ENCODE assay signal across 8 cellular contexts in genomic region chr20:362271-363254, GRCh38. TPM values are rescaled to one million over a fixed set of nuclear protein-coding genes. Genes with fewer than 3 reads are reported as not detected.
DNase-seq lines count a peak whose midpoint lies in the region; ATAC-seq and TF ChIP-seq lines count a peak whose summit lies in the region.

No MANE protein-coding gene starts in this region.

- H2AFZ ChIP-seq in DND-41 (ENCODE audit: low read depth, low read length) (no peak overlapping the region), KMS-11 (ENCODE audit: low read depth) (peak overlapping the region; percentile 10; the same call in 1 of the 2 replicates)

- peaks cover 38% of the 10 kb centered on the region for H3K4me1 Mint-ChIP-seq in brain

- 60 to 68% (median 65%) methylated on average over 12 to 13 of the region's 13 CpGs for WGBS in stomach, 5 donors

- no peak for TF ChIP-seq EP300 in stomach (IDR thresholded peaks at IDR 0.05)

- H3K27ac ChIP-seq in DND-41 (ENCODE audit: low read length) (no peak overlapping the region), KMS-11 (no peak overlapping the region), RWPE2 (ENCODE audit: poor library complexity, severe bottlenecking) (peak overlapping the region; percentile 83), stomach (no peak overlapping the region)
- H3K27ac ChIP-seq in effector memory CD4-positive, alpha-beta T cell (ENCODE audit: insufficient read depth, low read length, poor library complexity, severe bottlenecking) = no peak overlapping the region

- H3K4me2 ChIP-seq in DND-41 (ENCODE audit: insufficient read depth, low read length) (no peak overlapping the region), KMS-11 (no peak overlapping the region)

- H3K4me1 ChIP-seq in DND-41 (ENCODE audit: insufficient read depth, low read length) (peaks cover 14% of the 10 kb centered on the region), KMS-11 (ENCODE audit: low read depth, poor library complexity, severe bottlenecking) (peaks cover 18% of the 10 kb centered on the region), RWPE2 (ENCODE audit: insufficient read depth, poor library complexity, severe bottlenecking) (peaks cover 42% of the 10 kb centered on the region), stomach (peaks cover 8 to 23% (median 16%) of the 10 kb centered on the region in 4 donors)
- peaks cover 8% of the 10 kb centered on the region for H3K4me1 ChIP-seq in effector memory CD4-positive, alpha-beta T cell (ENCODE audit: control insufficient read depth, insufficient read depth, low read length, poor library complexity, severe bottlenecking)

- DNase-seq in DND-41 (peak; percentile 54), RWPE2 (ENCODE audit: low spot score) (peak; percentile 99), left kidney (ENCODE audit: low read depth, low spot score) (peak; percentile 51), stomach (peak; percentile 88)
- no peak for DNase-seq in effector memory CD4-positive, alpha-beta T cell

- no peaks in the 10 kb centered on the region for H3K79me2 ChIP-seq in DND-41 (ENCODE audit: insufficient read depth, low read length)
- no peaks in the 10 kb centered on the region for H3K79me2 ChIP-seq in KMS-11 (ENCODE audit: insufficient read depth, low read depth)

- H4K20me1 ChIP-seq in DND-41 (ENCODE audit: insufficient read depth, low read length) = no peaks in the 10 kb centered on the region; the same call in 1 of the 2 replicates
- no peaks in the 10 kb centered on the region for H4K20me1 ChIP-seq in KMS-11 (ENCODE audit: insufficient read depth)

- intact Hi-C loops in stomach (cut with DNase I; ENCODE audit: low total_unique reads) = no loop called here

- TF ChIP-seq CTCF in DND-41 (IDR thresholded peaks at IDR 0.05; ENCODE audit: borderline replicate concordance, extremely low read depth, low read length, poor library complexity, severe bottlenecking) (peak; percentile 44), KMS-11 (conservative IDR thresholded peaks at IDR 0.05; ENCODE audit: low read depth, low read length) (no peak), RWPE2 (IDR thresholded peaks at IDR 0.05; ENCODE audit: poor library complexity, severe bottlenecking) (peak; percentile 87), brain (conservative IDR thresholded peaks at IDR 0.05) (peak in 1 of 2 experiments; percentile 30), stomach (IDR thresholded peaks at IDR 0.05) (peak in 4 of 7 experiments; percentile 18 to 53 (median 28))

- peak overlapping the region; percentile 37 to 86 (median 44) for H3K27ac Mint-ChIP-seq in brain

- peak overlapping the region in 2 of 5 experiments; percentile 2 to 9 for H3K4me3 Mint-ChIP-seq in brain

- H3K36me3 ChIP-seq in DND-41 (ENCODE audit: insufficient read depth, low read length) (no peaks in the 10 kb centered on the region), KMS-11 (ENCODE audit: insufficient read depth) (no peaks in the 10 kb centered on the region), RWPE2 (ENCODE audit: low read depth) (no peaks in the 10 kb centered on the region), stomach (no peaks in the 10 kb centered on the region)
- H3K36me3 ChIP-seq in effector memory CD4-positive, alpha-beta T cell (ENCODE audit: control insufficient read depth, insufficient read depth, low read length) = no peaks in the 10 kb centered on the region

- H3K9ac ChIP-seq in DND-41 (ENCODE audit: low read depth, low read length) (no peak overlapping the region), KMS-11 (no peak overlapping the region)

- ATAC-seq in DND-41 (ENCODE audit: insufficient read depth, low read depth) (peak; percentile 61), RWPE2 (ENCODE audit: low read depth) (peak; percentile 87), GM18909 (IDR thresholded peaks at IDR 0.05; ENCODE audit: poor library complexity, unreplicated experiment) (no peak)

- no peak for TF ChIP-seq POLR2A in stomach (IDR thresholded peaks at IDR 0.05)

- peaks cover 0 to 4% (median 0%) of the 10 kb centered on the region in 5 experiments for H3K9me3 Mint-ChIP-seq in brain

- no peaks in the 10 kb centered on the region for H3K36me3 Mint-ChIP-seq in brain

- H3K27me3 Mint-ChIP-seq in brain = peaks cover 6% of the 10 kb centered on the region

- no peaks in the 10 kb centered on the region for H3K9me3 ChIP-seq in DND-41 (ENCODE audit: insufficient read depth, low read length, severe bottlenecking)
- H3K9me3 ChIP-seq in RWPE2 (ENCODE audit: severe bottlenecking) = no peaks in the 10 kb centered on the region
- H3K9me3 ChIP-seq in stomach = no peaks in the 10 kb centered on the region
- no peaks in the 10 kb centered on the region for H3K9me3 ChIP-seq in effector memory CD4-positive, alpha-beta T cell (ENCODE audit: control insufficient read depth, low read length)

- no peak overlapping the region for H3K4me3 ChIP-seq in DND-41 (ENCODE audit: low read depth in 1 of 2, low read length in 2 of 2)
- no peak overlapping the region for H3K4me3 ChIP-seq in KMS-11 (IDR thresholded peaks at IDR 0.05; ENCODE audit: insufficient read depth, low read depth, low read length)
- no peak overlapping the region for H3K4me3 ChIP-seq in RWPE2 (ENCODE audit: severe bottlenecking)
- H3K4me3 ChIP-seq in stomach = no peak overlapping the region
- H3K4me3 ChIP-seq in effector memory CD4-positive, alpha-beta T cell (ENCODE audit: insufficient read depth, low read depth, low read length, poor library complexity, severe bottlenecking) = no peak overlapping the region

- no peaks in the 10 kb centered on the region for H3K27me3 ChIP-seq in DND-41 (ENCODE audit: insufficient read depth, low read length, poor library complexity)
- H3K27me3 ChIP-seq in KMS-11 (ENCODE audit: insufficient read depth, low read depth) = no peaks in the 10 kb centered on the region
- no peaks in the 10 kb centered on the region for H3K27me3 ChIP-seq in RWPE2 (ENCODE audit: insufficient read depth, poor library complexity, severe bottlenecking)
- no peaks in the 10 kb centered on the region for H3K27me3 ChIP-seq in stomach
- H3K27me3 ChIP-seq in effector memory CD4-positive, alpha-beta T cell (replicated peaks; ENCODE audit: control insufficient read depth, insufficient read depth, low read length, poor library complexity, severe bottlenecking) = no peaks in the 10 kb centered on the region

RNA-seq across cellular contexts. Expression of gene NRSN2, which starts 15.7 kb away (rescaled TPM):
- polyA plus RNA-seq in brain (ENCODE audit: insufficient read depth, low read depth, low replicate concordance) = 185 TPM
- total RNA-seq in stomach = 10 to 100 TPM in 4 of 5 donors, under 1 TPM in 1; 0.89 to 36.5 (median 15.2) TPM
- 10 to 100 TPM in 2 of 3 donors, 1 to 10 TPM in 1; 9.8 to 21.0 (median 20.2) TPM for polyA plus RNA-seq in stomach

RNA-seq across cellular contexts. Expression of gene TRIB3, which starts 18.0 kb away (rescaled TPM):
- polyA plus RNA-seq in brain (ENCODE audit: insufficient read depth, low read depth, low replicate concordance) (28.7 TPM), stomach (10 to 100 TPM in 2 of 3 donors, 1 to 10 TPM in 1; 8.7 to 15.8 (median 12.6) TPM)
- total RNA-seq in stomach = 10 to 100 TPM in 2 of 5 donors, 1 to 10 TPM in 3; 1.7 to 17.7 (median 3.6) TPM

RNA-seq across cellular contexts. Expression of gene SOX12, which starts 37.2 kb away (rescaled TPM):
- polyA plus RNA-seq in brain (ENCODE audit: insufficient read depth, low read depth, low replicate concordance) (38.3 TPM), stomach (1 to 10 TPM; 1.7 to 2.8 (median 2.6) TPM)
- 10 to 100 TPM in 2 of 5 donors, 1 to 10 TPM in 3; 1.5 to 20.3 (median 5.4) TPM for total RNA-seq in stomach

RNA-seq across cellular contexts. Expression of gene RBCK1, which starts 45.5 kb away (rescaled TPM):
- polyA plus RNA-seq in brain (ENCODE audit: insufficient read depth, low read depth, low replicate concordance) = 63.0 TPM
- 100 to 1,000 TPM in 3 of 5 donors, 10 to 100 TPM in 2; 30.7 to 211 (median 161) TPM for total RNA-seq in stomach
- 100 to 1,000 TPM in 1 of 3 donors, 10 to 100 TPM in 2; 69.0 to 115 (median 81.1) TPM for polyA plus RNA-seq in stomach

Comparison
In these comparisons a context has a peak if more than half of its experiments do, and no peak if none do; other contexts are left out.
1. DNase-seq: peak in DND-41 (single experiment), RWPE2 (single experiment), left kidney (single experiment) and stomach (single experiment); none in effector memory CD4-positive, alpha-beta T cell (0 of 3).
2. RNA of gene SOX12, which starts 37.2 kb away (polyA plus RNA-seq): 38.3 TPM in brain (single experiment); 1.7 to 2.8 TPM in stomach; every median in the first group is over 10 times any median in the second.